In genomic region chr4:26636458-26636857, GRCh38 we compare ENCODE assay signal across 1 cellular context.
TF ChIP-seq lines count a peak whose summit lies in the region.

No MANE protein-coding gene starts in this region.

TF ChIP-seq in HepG2, 621 proteins besides CTCF, POLR2A, EP300 and RAD21 (continued from another document):
- TF ChIP-seq AHDC1 (CRISPR knock-in tag; IDR thresholded peaks at IDR 0.05; ENCODE audit: borderline replicate concordance) (no peak), SIN3B (IDR thresholded peaks at IDR 0.05; ENCODE audit: low read length) (no peak), ZNF773 (CRISPR knock-in tag; IDR thresholded peaks at IDR 0.05; ENCODE audit: borderline replicate concordance) (no peak), RFXANK (CRISPR knock-in tag; IDR thresholded peaks at IDR 0.05) (no peak), ATF7 (IDR thresholded peaks at IDR 0.05) (peak; percentile 71), ATF7 (CRISPR knock-in tag; IDR thresholded peaks at IDR 0.05) (no peak)
TF ChIP-seq in HepG2: peak in this region for 1.
